ENCODE assay signal across 17 cellular contexts in the genomic region with DNA sequence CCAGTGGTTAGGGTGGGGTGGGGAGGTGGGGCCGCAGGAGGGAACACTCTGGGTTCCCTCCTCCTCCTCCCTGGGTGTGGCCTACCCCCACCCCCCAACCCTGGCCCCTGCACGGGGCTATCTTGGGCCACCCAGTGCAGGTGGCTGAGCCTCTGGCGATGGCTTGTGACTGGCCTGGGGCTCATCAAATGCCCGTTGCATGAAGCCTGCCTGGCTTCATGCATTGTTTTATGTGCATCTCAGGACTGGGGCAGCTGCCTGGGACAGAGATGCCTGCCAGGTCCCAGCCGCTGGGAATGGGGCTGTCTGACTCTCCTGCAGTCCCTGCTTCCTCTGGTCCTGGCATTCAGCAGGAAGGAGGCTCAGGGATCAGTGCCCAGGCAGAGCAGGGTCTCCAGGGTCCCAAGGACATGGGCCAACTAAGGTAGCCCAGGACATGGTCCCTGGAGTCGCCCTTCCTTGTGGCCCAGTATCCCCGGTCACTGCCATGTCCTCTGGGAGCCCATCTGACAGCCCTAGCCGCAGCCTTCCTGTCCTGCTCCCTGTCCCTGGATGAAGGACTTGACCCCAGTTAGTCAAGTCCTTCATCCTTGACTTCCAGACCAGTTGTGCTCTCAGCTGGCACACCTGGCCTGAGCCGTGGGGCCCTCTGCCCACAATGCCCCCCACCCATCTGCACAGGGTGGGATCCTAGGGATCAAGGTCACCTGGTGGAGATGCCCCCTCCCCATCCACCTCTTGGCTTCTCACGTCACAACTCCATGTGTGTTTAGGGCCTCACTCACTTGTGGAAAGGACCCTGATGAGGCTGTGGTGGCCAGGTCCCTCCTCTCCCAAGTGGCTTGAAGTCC.
"Had no signal": no experiment of that assay in that cellular context is flagged by ENCODE, and none has a peak within 500 bp of the region (broad histone marks: within the 10 kb centered on the region; RNA-seq: fewer than 3 reads in every experiment).

No MANE protein-coding gene starts in this region.

- H3K4me2 ChIP-seq: smooth muscle cell had no signal

- H3K4me1 ChIP-seq: breast epithelium, right lobe of liver had no signal

- H3K27ac ChIP-seq: breast epithelium, ovary, right lobe of liver, thoracic aorta, upper lobe of left lung, WERI-Rb-1 had no signal

- DNase-seq: activated CD4-positive, alpha-beta T cell treated with anti-CD3 and anti-CD28 coated beads, Interleukin-2, amount 50 U/mL, for 4 hours; activated T-cell treated with anti-CD3 and anti-CD28 coated beads, Interleukin-2, amount 50 U/mL, for 72 hours; anterior cingulate cortex; effector memory CD4-positive, alpha-beta T cell; foreskin fibroblast; hippocampal formation; stimulated activated CD4-positive, alpha-beta T cell treated with anti-CD3 and anti-CD28 coated beads, Interleukin-4, amount 100 ng/mL, for 24 hours; upper lobe of left lung; WERI-Rb-1 had no signal

- ATAC-seq: activated T-cell treated with anti-CD3 and anti-CD28 coated beads, Interleukin-2, amount 50 U/mL, for 72 hours; right lobe of liver; stimulated activated memory B cell treated with anti-CD40 and anti-IgM and Interleukin-4, amounts not matched to agents 10 μg/mL and 1 μg/mL and 100 μg/mL, for 72 hours had no signal

- H3K9me3 Mint-ChIP-seq: dendritic cell treated with granulocyte-macrophage colony-stimulating factor and Interleukin-4, amounts not matched to agents 40 ng/mL and 50 ng/mL, for 4 days; stimulated activated memory B cell treated with anti-CD40 and anti-IgM and Interleukin-4, amounts not matched to agents 10 μg/mL and 1 μg/mL and 100 μg/mL, for 72 hours had no signal

- H3K36me3 ChIP-seq: breast epithelium, ovary, right lobe of liver, thoracic aorta, upper lobe of left lung, WERI-Rb-1 had no signal

- H3K27ac Mint-ChIP-seq: activated T-cell treated with anti-CD3 and anti-CD28 coated beads, Interleukin-2, amount 50 U/mL, for 72 hours; dendritic cell treated with granulocyte-macrophage colony-stimulating factor and Interleukin-4, amounts not matched to agents 40 ng/mL and 50 ng/mL, for 4 days; stimulated activated memory B cell treated with anti-CD40 and anti-IgM and Interleukin-4, amounts not matched to agents 10 μg/mL and 1 μg/mL and 100 μg/mL, for 72 hours had no signal

- H3K27me3 ChIP-seq: ovary, right lobe of liver, upper lobe of left lung had no signal

- H3K4me1 Mint-ChIP-seq: neural crest cell; stimulated activated memory B cell treated with anti-CD40 and anti-IgM and Interleukin-4, amounts not matched to agents 10 μg/mL and 1 μg/mL and 100 μg/mL, for 72 hours had no signal

- H3K4me3 ChIP-seq: breast epithelium, ovary, right lobe of liver, smooth muscle cell, thoracic aorta, upper lobe of left lung had no signal

- H3K9me3 ChIP-seq: ovary, right lobe of liver, thoracic aorta, upper lobe of left lung had no signal

- H3K36me3 Mint-ChIP-seq: stimulated activated memory B cell treated with anti-CD40 and anti-IgM and Interleukin-4, amounts not matched to agents 10 μg/mL and 1 μg/mL and 100 μg/mL, for 72 hours had no signal

- H3K4me3 Mint-ChIP-seq: activated T-cell treated with anti-CD3 and anti-CD28 coated beads, Interleukin-2, amount 50 U/mL, for 72 hours; dendritic cell treated with granulocyte-macrophage colony-stimulating factor and Interleukin-4, amounts not matched to agents 40 ng/mL and 50 ng/mL, for 4 days; neural crest cell; stimulated activated memory B cell treated with anti-CD40 and anti-IgM and Interleukin-4, amounts not matched to agents 10 μg/mL and 1 μg/mL and 100 μg/mL, for 72 hours had no signal
